ENCODE assay signal across 1 cellular context in the genomic region with DNA sequence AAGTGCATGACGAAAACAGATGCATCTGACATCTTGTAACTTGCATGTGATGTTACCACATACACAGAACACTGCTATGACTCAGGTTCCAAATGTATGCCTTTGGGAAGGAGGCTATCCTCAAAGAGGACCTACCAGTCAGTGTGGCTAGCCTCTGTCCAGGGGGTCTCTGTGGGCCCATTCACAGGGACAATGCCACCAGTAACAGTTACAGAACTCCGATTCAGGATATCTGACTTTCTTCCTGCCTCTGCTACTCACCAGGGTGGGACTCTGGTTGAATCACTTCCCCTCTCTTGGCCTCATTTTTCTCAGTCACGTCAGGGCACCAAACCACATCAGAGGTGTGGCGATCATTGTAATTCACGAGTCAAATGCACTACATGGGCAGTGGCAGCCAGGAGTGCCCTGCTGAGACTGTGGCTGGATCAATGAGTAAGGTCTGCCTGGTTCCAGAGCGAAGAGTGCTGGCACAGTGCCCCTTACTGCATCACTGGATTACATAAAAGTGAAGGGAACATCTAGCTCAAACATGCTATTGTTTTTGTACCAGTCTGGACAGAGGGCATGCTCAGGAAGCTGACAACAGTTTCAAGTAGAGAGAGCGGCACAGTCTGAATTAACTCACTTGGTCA.
A peak's percentile ranks its signal among the peaks of the same experiment; 100 is the strongest.
TF ChIP-seq lines count a peak whose summit lies in the region.

No MANE protein-coding gene starts in this region.

TF ChIP-seq in HCT116, 20 proteins besides CTCF, POLR2A, EP300 and RAD21:
- peak; percentile 51 for TF ChIP-seq YY1 (IDR thresholded peaks at IDR 0.05; ENCODE audit: extremely low read depth, insufficient replicate concordance, low read depth, low read length)
- no peak for TF ChIP-seq SP1 (IDR thresholded peaks at IDR 0.05; ENCODE audit: low read depth)
- peak; percentile 74 for TF ChIP-seq POLR2AphosphoS5 (IDR thresholded peaks at IDR 0.05; ENCODE audit: low read depth, low read length)
- peak; percentile 95 for TF ChIP-seq TCF7L2 (IDR thresholded peaks at IDR 0.05; ENCODE audit: borderline replicate concordance, extremely low read depth, insufficient read depth, insufficient read length)
- TF ChIP-seq, protein P1, sequence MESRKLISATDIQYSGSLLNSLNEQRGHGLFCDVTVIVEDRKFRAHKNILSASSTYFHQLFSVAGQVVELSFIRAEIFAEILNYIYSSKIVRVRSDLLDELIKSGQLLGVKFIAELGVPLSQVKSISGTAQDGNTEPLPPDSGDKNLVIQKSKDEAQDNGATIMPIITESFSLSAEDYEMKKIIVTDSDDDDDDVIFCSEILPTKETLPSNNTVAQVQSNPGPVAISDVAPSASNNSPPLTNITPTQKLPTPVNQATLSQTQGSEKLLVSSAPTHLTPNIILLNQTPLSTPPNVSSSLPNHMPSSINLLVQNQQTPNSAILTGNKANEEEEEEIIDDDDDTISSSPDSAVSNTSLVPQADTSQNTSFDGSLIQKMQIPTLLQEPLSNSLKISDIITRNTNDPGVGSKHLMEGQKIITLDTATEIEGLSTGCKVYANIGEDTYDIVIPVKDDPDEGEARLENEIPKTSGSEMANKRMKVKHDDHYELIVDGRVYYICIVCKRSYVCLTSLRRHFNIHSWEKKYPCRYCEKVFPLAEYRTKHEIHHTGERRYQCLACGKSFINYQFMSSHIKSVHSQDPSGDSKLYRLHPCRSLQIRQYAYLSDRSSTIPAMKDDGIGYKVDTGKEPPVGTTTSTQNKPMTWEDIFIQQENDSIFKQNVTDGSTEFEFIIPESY (IDR thresholded peaks at IDR 0.05; ENCODE audit: extremely low read depth, insufficient replicate concordance, low read length): peak; percentile 81
